In the genomic region with DNA sequence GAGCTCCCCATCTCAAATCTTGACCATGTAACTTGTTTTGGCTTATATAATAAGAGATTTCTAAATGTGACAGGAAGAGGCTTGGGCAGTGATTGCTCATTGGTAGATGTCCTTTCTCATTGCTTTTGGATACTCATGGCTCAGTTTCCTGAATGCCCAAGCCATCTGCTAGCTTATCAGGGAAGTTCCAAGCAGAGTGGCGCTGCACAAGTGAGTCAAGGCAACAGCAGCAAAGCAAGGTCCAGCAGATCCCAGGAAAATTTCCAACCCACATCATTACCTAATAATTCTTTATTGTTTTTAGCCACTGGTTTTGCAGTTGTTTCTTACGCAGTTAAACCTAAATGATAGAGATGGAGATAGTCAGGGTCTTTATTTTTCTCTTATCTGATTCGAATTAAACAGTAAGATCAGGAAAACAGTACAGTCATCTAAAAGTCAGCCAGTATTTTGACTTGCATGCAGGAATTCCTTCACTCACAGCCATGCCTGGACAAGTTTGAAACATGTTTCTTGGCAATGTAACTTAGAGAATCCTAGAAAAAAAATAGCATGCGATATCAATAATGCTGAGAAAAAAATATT, we compare ENCODE assay signal across 22 cellular contexts.
A peak's percentile ranks its signal among the peaks of the same experiment; 100 is the strongest.
DNase-seq lines count a peak whose midpoint lies in the region; ATAC-seq and TF ChIP-seq lines count a peak whose summit lies in the region.
"Had no signal": no experiment of that assay in that cellular context is flagged by ENCODE, and none has a peak within 500 bp of the region (broad histone marks: within the 10 kb centered on the region; RNA-seq: fewer than 3 reads in every experiment).

No MANE protein-coding gene starts in this region.

- H3K4me3 ChIP-seq in fibroblast of pulmonary artery (replicated peaks; ENCODE audit: low read depth, low read length) = no peak overlapping the region
- H3K4me3 ChIP-seq in smooth muscle cell = no peak overlapping the region
- no peak overlapping the region for H3K4me3 ChIP-seq in OCI-LY7 (ENCODE audit: low read depth, low read length, poor library complexity, severe bottlenecking)
- H3K4me3 ChIP-seq: coronary artery, left lung, mucosa of descending colon, prostate gland, vagina had no signal

- DNase-seq in HT1080 (ENCODE audit: low read depth) (peak; percentile 1), fibroblast of pulmonary artery (ENCODE audit: low read depth) (peak; percentile 57), smooth muscle cell (lab: John Stamatoyannopoulos, UW; ENCODE audit: unreplicated experiment) (no peak), GM10248 (ENCODE audit: extremely low spot score) (no peak), OCI-LY7 (ENCODE audit: low spot score) (no peak)
- DNase-seq: activated naive CD8-positive, alpha-beta T cell treated with anti-CD3 and anti-CD28 coated beads for 36 hours; CD4-positive, alpha-beta T cell; DMS153; endodermal cell; head of caudate nucleus; Kasumi-1; left lung; mucosa of descending colon; NCI-H2081 treated with DMSO at 0.1 percent for 48 hours; NCI-H510A; RPMI8226; WERI-Rb-1 had no signal

- H3K27ac ChIP-seq in smooth muscle cell (ENCODE audit: low read depth) (peak overlapping the region; percentile 78), OCI-LY7 (ENCODE audit: low read depth, low read length, poor library complexity, severe bottlenecking) (no peak overlapping the region)
- H3K27ac ChIP-seq: coronary artery, left lung, prostate gland, vagina, WERI-Rb-1 had no signal

- CTCF ChIA-PET in GM10248 (lab: Yijun Ruan, JAX) = interaction anchor here (0.7 to 1.5 kb wide), 2 partner anchors 9 to 13 kb away, joined by 3 to 4 read pairs; no protein-coding TSS in a partner anchor
- CTCF ChIA-PET in OCI-LY7 (lab: Charles Lee; ENCODE audit: unreplicated experiment) = no interaction called here

- H2AFZ ChIP-seq in smooth muscle cell (ENCODE audit: low read depth) (peak overlapping the region; percentile 80), OCI-LY7 (ENCODE audit: low read length) (no peak overlapping the region)

- intact Hi-C loops in OCI-LY7 (cut with micrococcal nuclease; ENCODE audit: unreplicated experiment) = no loop called here

- TF ChIP-seq CTCF in fibroblast of pulmonary artery (IDR thresholded peaks at IDR 0.05; ENCODE audit: low read length, missing control alignments) = no peak
- TF ChIP-seq CTCF in smooth muscle cell (IDR thresholded peaks at IDR 0.05; ENCODE audit: borderline replicate concordance, insufficient read depth, poor library complexity, severe bottlenecking) = no peak
- no peak for TF ChIP-seq CTCF in GM10248 (IDR thresholded peaks at IDR 0.05; ENCODE audit: control extremely low read depth, extremely low read depth, low read depth, missing control alignments)
- TF ChIP-seq CTCF in OCI-LY7 (conservative IDR thresholded peaks at IDR 0.05; ENCODE audit: low read length) = no peak

- no peaks in the 10 kb centered on the region for H3K79me2 ChIP-seq in smooth muscle cell (ENCODE audit: low read depth)
- H3K79me2 ChIP-seq in OCI-LY7 (ENCODE audit: insufficient read depth, low read depth, low read length) = no peaks in the 10 kb centered on the region

- H3K9me3 ChIP-seq in smooth muscle cell (replicated peaks; ENCODE audit: low read depth) = no peaks in the 10 kb centered on the region
- H3K9me3 ChIP-seq in OCI-LY7 (ENCODE audit: low read length) = no peaks in the 10 kb centered on the region
- H3K9me3 ChIP-seq: left lung, mucosa of descending colon, prostate gland, vagina had no signal

- H3K36me3 ChIP-seq in smooth muscle cell (ENCODE audit: low read depth) (no peaks in the 10 kb centered on the region), OCI-LY7 (ENCODE audit: insufficient read depth, low read length) (no peaks in the 10 kb centered on the region)
- H3K36me3 ChIP-seq: left lung, prostate gland, vagina, WERI-Rb-1 had no signal

- H3K9ac ChIP-seq in smooth muscle cell (ENCODE audit: low read depth) = peak overlapping the region; percentile 49

- no peaks in the 10 kb centered on the region for H3K9me2 ChIP-seq in OCI-LY7 (ENCODE audit: insufficient read depth, low read length)

- peaks cover 5% of the 10 kb centered on the region for H3K27me3 ChIP-seq in smooth muscle cell (ENCODE audit: low read depth)
- H3K27me3 ChIP-seq: left lung, vagina had no signal

- ATAC-seq in SK-N-SH treated with all-trans-retinoic acid at 6 μM for 48 hours (peak; percentile 32; the same call in 2 of the 3 replicates), HG02798 (IDR thresholded peaks at IDR 0.05; ENCODE audit: poor library complexity, unreplicated experiment) (no peak)
- ATAC-seq: left lung, mucosa of descending colon had no signal

- no TSS peak for BruUV-seq in OCI-LY7 (replicated peaks; lab: Mats Ljungman, UMichigan)

- H3F3A ChIP-seq in smooth muscle cell (ENCODE audit: low read depth) = no peaks in the 10 kb centered on the region

- H3K4me1 ChIP-seq in smooth muscle cell (ENCODE audit: low read depth) (peaks cover 22% of the 10 kb centered on the region), OCI-LY7 (ENCODE audit: insufficient read depth, low read length, poor library complexity, severe bottlenecking) (no peaks in the 10 kb centered on the region)
- H3K4me1 ChIP-seq: left lung, prostate gland, vagina had no signal

- WGBS in smooth muscle cell (ENCODE audit: low lambda C conversion rate) = 50% methylated on average over 4 of the region's 4 CpGs

- POLR2A ChIA-PET in GM10248 (lab: Yijun Ruan, JAX) = no interaction called here
- POLR2A ChIA-PET in OCI-LY7 (lab: Charles Lee) = no interaction called here

- H3K4me2 ChIP-seq in smooth muscle cell (peak overlapping the region; percentile 59), OCI-LY7 (ENCODE audit: low read length) (no peak overlapping the region)

- H4K20me1 ChIP-seq in smooth muscle cell (ENCODE audit: low read depth) (no peaks in the 10 kb centered on the region), OCI-LY7 (ENCODE audit: insufficient read depth, low read length) (no peaks in the 10 kb centered on the region)

TF ChIP-seq in SK-N-SH treated with all-trans-retinoic acid at 6 μM for 48 hours, 23 proteins besides CTCF, POLR2A, EP300 and RAD21:
- TF ChIP-seq ZNF8 (CRISPR knock-in tag; IDR thresholded peaks at IDR 0.05) (no peak), ISL1 (CRISPR knock-in tag; IDR thresholded peaks at IDR 0.05) (0 out of 2 replicates have a peak, but pooled peaks have one; percentile 12)

Comparison
In these comparisons a context has a peak if more than half of its experiments do, and no peak if none do; other contexts are left out.
1. DNase-seq: peak in HT1080 (single experiment) and fibroblast of pulmonary artery (single experiment); none in smooth muscle cell (single experiment), GM10248 (single experiment) and OCI-LY7 (single experiment).